In the genomic region with DNA sequence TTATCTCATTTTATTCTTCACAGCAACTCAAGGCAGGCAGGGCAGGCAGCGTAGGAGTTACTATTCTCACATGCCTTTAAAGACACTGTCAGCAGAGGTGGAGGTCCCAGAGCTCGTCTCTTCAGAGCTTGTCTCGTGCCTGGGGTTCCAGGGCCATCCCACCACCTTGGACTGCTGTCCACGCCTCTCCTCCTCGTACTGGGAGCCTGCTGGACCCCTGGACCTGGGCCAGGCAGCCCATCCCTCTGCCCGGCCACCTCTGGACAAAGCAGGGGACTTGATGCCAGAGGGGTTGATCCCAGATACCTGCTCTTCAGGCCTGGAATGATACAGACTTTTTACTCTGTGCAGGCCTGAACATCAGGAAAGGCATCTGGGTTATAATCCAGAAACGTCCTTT, we compare ENCODE assay signal across 28 cellular contexts.
"Had no signal": no experiment of that assay in that cellular context is flagged by ENCODE, and none has a peak within 500 bp of the region (broad histone marks: within the 10 kb centered on the region; RNA-seq: fewer than 3 reads in every experiment).

No MANE protein-coding gene starts in this region.

- H3K36me3 Mint-ChIP-seq: activated CD4-positive, alpha-beta memory T cell treated with anti-CD3 and anti-CD28 coated beads for 36 hours; activated naive CD4-positive, alpha-beta T cell treated with anti-CD3 and anti-CD28 coated beads, Interleukin-2, amount 10 ng/mL, durations not matched to agents 7 days and 5 days; activated naive CD4-positive, alpha-beta T cell treated with anti-CD3 and anti-CD28 coated beads, Interleukin-2, amount 50 U/mL, for 72 hours; activated naive CD8-positive, alpha-beta T cell treated with anti-CD3 and anti-CD28 coated beads, Interleukin-2, amount 10 ng/mL, durations not matched to agents 7 days and 5 days had no signal

- H3K4me1 Mint-ChIP-seq: activated CD4-positive, alpha-beta T cell treated with anti-CD3 and anti-CD28 coated beads, Interleukin-2, amount 10 ng/mL, durations not matched to agents 24 days and 14 days; activated naive CD4-positive, alpha-beta T cell treated with anti-CD3 and anti-CD28 coated beads, Interleukin-2, amount 10 ng/mL, durations not matched to agents 7 days and 5 days; endodermal cell; T-helper 17 cell had no signal

- H3K27ac Mint-ChIP-seq: activated B cell treated with CpG ODN at 0.5 μM for 24 hours; activated CD4-positive, alpha-beta memory T cell treated with anti-CD3 and anti-CD28 coated beads for 36 hours; activated CD4-positive, alpha-beta T cell treated with anti-CD3 and anti-CD28 coated beads, Interleukin-2, amount 10 ng/mL, durations not matched to agents 24 days and 14 days; activated naive CD4-positive, alpha-beta T cell treated with anti-CD3 and anti-CD28 coated beads, Interleukin-2, amount 10 ng/mL, durations not matched to agents 7 days and 5 days; activated naive CD4-positive, alpha-beta T cell treated with anti-CD3 and anti-CD28 coated beads, Interleukin-2, amount 50 U/mL, for 72 hours; activated naive CD8-positive, alpha-beta T cell treated with anti-CD3 and anti-CD28 coated beads, Interleukin-2, amount 10 ng/mL, durations not matched to agents 7 days and 5 days; activated T-cell treated with anti-CD3 and anti-CD28 coated beads, Interleukin-2, amount 50 U/mL, for 24 hours; activated T-cell treated with anti-CD3 and anti-CD28 coated beads, Interleukin-2, amount 50 U/mL, for 72 hours; endodermal cell; T-helper 17 cell; T-helper 2 cell treated with Interferon-gamma antibody and Interleukin-4, amounts not matched to agents 5 μg/mL and 100 μg/mL, for 36 hours had no signal

- DNase-seq: activated B cell treated with CpG ODN at 0.5 μM for 24 hours; activated CD4-positive, alpha-beta memory T cell treated with anti-CD3 and anti-CD28 coated beads for 36 hours; activated CD4-positive, alpha-beta T cell treated with anti-CD3 and anti-CD28 coated beads, Interleukin-2, amount 10 ng/mL, durations not matched to agents 24 days and 14 days; activated CD8-positive, alpha-beta memory T cell treated with anti-CD3 and anti-CD28 coated beads, Interleukin-2, amount 50 U/mL, for 48 hours; activated gamma-delta T cell; activated naive CD4-positive, alpha-beta T cell; activated naive CD4-positive, alpha-beta T cell treated with anti-CD3 and anti-CD28 coated beads, Interleukin-2, amount 10 ng/mL, durations not matched to agents 7 days and 5 days; activated naive CD8-positive, alpha-beta T cell treated with anti-CD3 and anti-CD28 coated beads, Interleukin-2, amount 10 ng/mL, durations not matched to agents 7 days and 5 days; activated T-cell treated with anti-CD3 and anti-CD28 coated beads for 4 hours; activated T-cell treated with anti-CD3 and anti-CD28 coated beads, Interleukin-2, amount 50 U/mL, for 24 hours; activated T-cell treated with anti-CD3 and anti-CD28 coated beads, Interleukin-2, amount 50 U/mL, for 72 hours; brain microvascular endothelial cell; caudate nucleus; colonic mucosa; dorsolateral prefrontal cortex; effector memory CD4-positive, alpha-beta T cell; endodermal cell; foreskin keratinocyte; gastrocnemius medialis; glutamatergic neuron; T-helper 1 cell; T-helper 17 cell; T1000; WERI-Rb-1 had no signal

- H3K9me3 Mint-ChIP-seq: activated CD4-positive, alpha-beta memory T cell treated with anti-CD3 and anti-CD28 coated beads for 36 hours; activated CD4-positive, alpha-beta T cell treated with anti-CD3 and anti-CD28 coated beads, Interleukin-2, amount 10 ng/mL, durations not matched to agents 24 days and 14 days; activated naive CD4-positive, alpha-beta T cell treated with anti-CD3 and anti-CD28 coated beads, Interleukin-2, amount 50 U/mL, for 72 hours; activated naive CD8-positive, alpha-beta T cell treated with anti-CD3 and anti-CD28 coated beads, Interleukin-2, amount 10 ng/mL, durations not matched to agents 7 days and 5 days; activated T-cell treated with anti-CD3 and anti-CD28 coated beads, Interleukin-2, amount 50 U/mL, for 24 hours; activated T-cell treated with anti-CD3 and anti-CD28 coated beads, Interleukin-2, amount 50 U/mL, for 72 hours; endodermal cell; T-helper 2 cell treated with Interferon-gamma antibody and Interleukin-4, amounts not matched to agents 5 μg/mL and 100 μg/mL, for 36 hours had no signal

- H3K4me3 Mint-ChIP-seq: activated B cell treated with CpG ODN at 0.5 μM for 24 hours; activated CD4-positive, alpha-beta memory T cell treated with anti-CD3 and anti-CD28 coated beads for 36 hours; activated CD4-positive, alpha-beta T cell treated with anti-CD3 and anti-CD28 coated beads, Interleukin-2, amount 10 ng/mL, durations not matched to agents 24 days and 14 days; activated naive CD4-positive, alpha-beta T cell treated with anti-CD3 and anti-CD28 coated beads, Interleukin-2, amount 10 ng/mL, durations not matched to agents 7 days and 5 days; activated naive CD8-positive, alpha-beta T cell treated with anti-CD3 and anti-CD28 coated beads, Interleukin-2, amount 10 ng/mL, durations not matched to agents 7 days and 5 days; activated T-cell treated with anti-CD3 and anti-CD28 coated beads, Interleukin-2, amount 50 U/mL, for 24 hours; activated T-cell treated with anti-CD3 and anti-CD28 coated beads, Interleukin-2, amount 50 U/mL, for 72 hours; endodermal cell; T-helper 17 cell; T-helper 2 cell treated with Interferon-gamma antibody and Interleukin-4, amounts not matched to agents 5 μg/mL and 100 μg/mL, for 36 hours had no signal

- H3K27me3 Mint-ChIP-seq: activated B cell treated with CpG ODN at 0.5 μM for 24 hours; activated CD4-positive, alpha-beta memory T cell treated with anti-CD3 and anti-CD28 coated beads for 36 hours; activated CD4-positive, alpha-beta T cell treated with anti-CD3 and anti-CD28 coated beads, Interleukin-2, amount 10 ng/mL, durations not matched to agents 24 days and 14 days; activated naive CD4-positive, alpha-beta T cell treated with anti-CD3 and anti-CD28 coated beads, Interleukin-2, amount 10 ng/mL, durations not matched to agents 7 days and 5 days; activated naive CD8-positive, alpha-beta T cell treated with anti-CD3 and anti-CD28 coated beads, Interleukin-2, amount 10 ng/mL, durations not matched to agents 7 days and 5 days; activated T-cell treated with anti-CD3 and anti-CD28 coated beads, Interleukin-2, amount 50 U/mL, for 24 hours; T-helper 17 cell had no signal

- ATAC-seq: activated CD4-positive, CD25-positive, alpha-beta regulatory T cell treated with anti-CD3 and anti-CD28 coated beads, Interleukin-2, amount 50 U/mL, for 24 hours; activated naive CD4-positive, alpha-beta T cell treated with anti-CD3 and anti-CD28 coated beads, Interleukin-2, amount 50 U/mL, for 72 hours; activated T-cell treated with anti-CD3 and anti-CD28 coated beads, Interleukin-2, amount 50 U/mL, for 72 hours; esophagus mucosa; foreskin keratinocyte; gastrocnemius medialis; T-helper 17 cell had no signal
